1 cellular context compared by ENCODE assay signal in genomic region chr17:15406081-15406480, GRCh38.
TF ChIP-seq lines count a peak whose summit lies in the region.

No MANE protein-coding gene starts in this region.

TF ChIP-seq in IMR-90, 13 proteins besides CTCF, POLR2A, EP300 and RAD21:
- TF ChIP-seq CEBPB (IDR thresholded peaks at IDR 0.05; ENCODE audit: low read depth, low read length) = no peak
- TF ChIP-seq NFE2L2 (IDR thresholded peaks at IDR 0.05; ENCODE audit: low read depth, low read length) = no peak
- TF ChIP-seq MXI1 (IDR thresholded peaks at IDR 0.05; ENCODE audit: borderline replicate concordance, low read depth, low read length) = no peak
- no peak for TF ChIP-seq SMC3 (IDR thresholded peaks at IDR 0.05; ENCODE audit: low read depth, low read length)
- no peak for TF ChIP-seq RFX5 (IDR thresholded peaks at IDR 0.05; ENCODE audit: low read depth, low read length)
- TF ChIP-seq BHLHE40 (IDR thresholded peaks at IDR 0.05; ENCODE audit: low read depth, low read length) = no peak
- TF ChIP-seq FOS (IDR thresholded peaks at IDR 0.05; ENCODE audit: low read depth, low read length) = no peak
- no peak for TF ChIP-seq CHD1 (IDR thresholded peaks at IDR 0.05; ENCODE audit: low read depth, low read length)
- TF ChIP-seq, protein P1, sequence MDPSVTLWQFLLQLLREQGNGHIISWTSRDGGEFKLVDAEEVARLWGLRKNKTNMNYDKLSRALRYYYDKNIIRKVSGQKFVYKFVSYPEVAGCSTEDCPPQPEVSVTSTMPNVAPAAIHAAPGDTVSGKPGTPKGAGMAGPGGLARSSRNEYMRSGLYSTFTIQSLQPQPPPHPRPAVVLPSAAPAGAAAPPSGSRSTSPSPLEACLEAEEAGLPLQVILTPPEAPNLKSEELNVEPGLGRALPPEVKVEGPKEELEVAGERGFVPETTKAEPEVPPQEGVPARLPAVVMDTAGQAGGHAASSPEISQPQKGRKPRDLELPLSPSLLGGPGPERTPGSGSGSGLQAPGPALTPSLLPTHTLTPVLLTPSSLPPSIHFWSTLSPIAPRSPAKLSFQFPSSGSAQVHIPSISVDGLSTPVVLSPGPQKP (IDR thresholded peaks at IDR 0.05; ENCODE audit: borderline replicate concordance, low read depth, low read length) = no peak
- TF ChIP-seq MAZ (IDR thresholded peaks at IDR 0.05; ENCODE audit: borderline replicate concordance, low read depth, low read length) = no peak
- TF ChIP-seq USF2 (IDR thresholded peaks at IDR 0.05; ENCODE audit: low read depth, low read length) = no peak
- no peak for TF ChIP-seq RCOR1 (IDR thresholded peaks at IDR 0.05; ENCODE audit: insufficient replicate concordance, low read length)
TF ChIP-seq in IMR-90: peak in this region for 0.
